ENCODE assay signal across 1 cellular context in genomic region chr1:27234054-27234882, GRCh38.
TF ChIP-seq lines count a peak whose summit lies in the region.

Gene WDTC1, plus strand, starts transcription at chr1:27234632. Its CDS starts 26,423 bp downstream, at chr1:27261055.

TF ChIP-seq in K562, 482 proteins besides CTCF, POLR2A, EP300 and RAD21 (continued from another document and continues in another):
- no peak for TF ChIP-seq ZNF197 (CRISPR knock-in tag; IDR thresholded peaks at IDR 0.05; ENCODE audit: low read depth)
- TF ChIP-seq LARP7 (IDR thresholded peaks at IDR 0.05), result no peak
- TF ChIP-seq CTCFL (IDR thresholded peaks at IDR 0.05; ENCODE audit: borderline replicate concordance, insufficient read depth, low read depth, low read length, poor library complexity, severe bottlenecking), result no peak
- peak in 1 of 2 experiments; percentile 88; a peak in 2 of 4 replicates for TF ChIP-seq ZNF639 (CRISPR knock-in tag; conservative IDR thresholded peaks at IDR 0.05 in 1 of 2, IDR thresholded peaks at IDR 0.05 in 1 of 2)
- no peak for TF ChIP-seq NFE2 (IDR thresholded peaks at IDR 0.05; ENCODE audit: low read depth)
- peak; percentile 82 for TF ChIP-seq ASH1L (IDR thresholded peaks at IDR 0.05; ENCODE audit: borderline replicate concordance, low read depth, partially characterized antibody)
- TF ChIP-seq HDAC6 (IDR thresholded peaks at IDR 0.05; ENCODE audit: low read depth, low read length), result no peak
- TF ChIP-seq SPI1 (IDR thresholded peaks at IDR 0.05; ENCODE audit: borderline replicate concordance, low read depth, low read length), result no peak
- TF ChIP-seq ELF2 (CRISPR knock-in tag; IDR thresholded peaks at IDR 0.05), result no peak
- peak; percentile 92 for TF ChIP-seq BMI1 (IDR thresholded peaks at IDR 0.05; ENCODE audit: low read length)
- no peak for TF ChIP-seq MCM2 (IDR thresholded peaks at IDR 0.05; ENCODE audit: low read depth)
- peak; percentile 28; the same call in 1 of the 2 replicates for TF ChIP-seq RNF2 (IDR thresholded peaks at IDR 0.05)
- TF ChIP-seq SREBF2 (CRISPR knock-in tag; IDR thresholded peaks at IDR 0.05), result no peak
- no peak for TF ChIP-seq TCF7L2 (IDR thresholded peaks at IDR 0.05; ENCODE audit: low read depth, low read length)
- no peak for TF ChIP-seq ZNF146 (CRISPR knock-in tag; IDR thresholded peaks at IDR 0.05; ENCODE audit: unreplicated experiment)
- no peak for TF ChIP-seq FOXA3 (CRISPR knock-in tag; conservative IDR thresholded peaks at IDR 0.05 in 1 of 2, IDR thresholded peaks at IDR 0.05 in 1 of 2)
- TF ChIP-seq ZNF766 (CRISPR knock-in tag; conservative IDR thresholded peaks at IDR 0.05), result no peak
- no peak for TF ChIP-seq ZSCAN29 (IDR thresholded peaks at IDR 0.05)
- TF ChIP-seq HMBOX1 (IDR thresholded peaks at IDR 0.05), result no peak
- peak; percentile 92 for TF ChIP-seq ARHGAP35 (IDR thresholded peaks at IDR 0.05; ENCODE audit: partially characterized antibody)
- TF ChIP-seq SMC3 (conservative IDR thresholded peaks at IDR 0.05; ENCODE audit: insufficient read depth, low read depth, low read length), result no peak
- TF ChIP-seq PPARD (CRISPR knock-in tag; IDR thresholded peaks at IDR 0.05), result no peak
- TF ChIP-seq HNRNPH1 (optimal IDR thresholded peaks at IDR 0.05; ENCODE audit: low read depth, low read length), result peak; percentile 93
- peak; percentile 45; the same call in 1 of the 2 replicates for TF ChIP-seq FOXK1 (CRISPR knock-in tag; IDR thresholded peaks at IDR 0.05; ENCODE audit: borderline replicate concordance)
- TF ChIP-seq ZKSCAN8 (CRISPR knock-in tag; IDR thresholded peaks at IDR 0.05), result no peak
- TF ChIP-seq JUNB (CRISPR knock-in tag; conservative IDR thresholded peaks at IDR 0.05), result no peak
- peak in 1 of 2 experiments; percentile 99; a peak in 2 of 4 replicates for TF ChIP-seq KDM4B (IDR thresholded peaks at IDR 0.05; ENCODE audit: borderline replicate concordance in 2 of 2, low read depth in 1 of 2)
- TF ChIP-seq NFXL1 (CRISPR knock-in tag; IDR thresholded peaks at IDR 0.05), result no peak
- TF ChIP-seq STAT6 (CRISPR knock-in tag; IDR thresholded peaks at IDR 0.05), result no peak; the same call in 1 of the 2 replicates
- no peak for TF ChIP-seq CBX8 (IDR thresholded peaks at IDR 0.05; ENCODE audit: borderline replicate concordance, extremely low read depth, low read depth, low read length, poor library complexity, severe bottlenecking)
- TF ChIP-seq ZBTB12 (CRISPR knock-in tag; IDR thresholded peaks at IDR 0.05), result peak; percentile 86
- no peak for TF ChIP-seq MLLT1 (IDR thresholded peaks at IDR 0.05)
- peak; percentile 53; the same call in 1 of the 2 replicates for TF ChIP-seq ZBTB9 (CRISPR knock-in tag; IDR thresholded peaks at IDR 0.05)
- TF ChIP-seq HDAC2 (IDR thresholded peaks at IDR 0.05), result peak; percentile 28
- TF ChIP-seq TFAP4 (CRISPR knock-in tag; IDR thresholded peaks at IDR 0.05; ENCODE audit: borderline replicate concordance), result peak; percentile 100
- TF ChIP-seq ADNP (tag; IDR thresholded peaks at IDR 0.05), result no peak
- no peak for TF ChIP-seq MXD1 (CRISPR knock-in tag; IDR thresholded peaks at IDR 0.05; ENCODE audit: borderline replicate concordance, poor library complexity, severe bottlenecking)
